Comparison of ENCODE assay signal across 20 cellular contexts in the genomic region with DNA sequence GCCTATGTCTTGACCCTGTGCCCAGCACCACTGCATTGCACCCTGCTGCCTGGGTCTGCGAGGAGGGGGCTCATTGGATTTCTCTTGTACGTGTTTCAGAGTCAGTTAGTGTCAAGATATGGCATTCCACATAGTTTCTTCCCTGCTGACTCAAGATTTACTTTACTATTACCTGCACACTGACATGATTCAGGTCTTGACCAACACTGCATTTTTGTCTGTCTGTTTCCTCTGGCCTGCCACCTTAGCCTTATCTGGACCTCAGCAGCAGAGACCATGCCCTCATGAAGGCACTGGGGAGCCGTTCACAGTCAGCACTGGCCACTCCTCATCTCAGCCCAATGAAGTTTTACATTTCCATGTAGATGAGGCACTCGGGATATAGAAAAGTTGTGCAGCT.
DNase-seq lines count a peak whose midpoint lies in the region; ATAC-seq and TF ChIP-seq lines count a peak whose summit lies in the region.
"Had no signal": no experiment of that assay in that cellular context is flagged by ENCODE, and none has a peak within 500 bp of the region (broad histone marks: within the 10 kb centered on the region; RNA-seq: fewer than 3 reads in every experiment).

No MANE protein-coding gene starts in this region.

- no peak for TF ChIP-seq EP300 in tibial nerve (IDR thresholded peaks at IDR 0.05)

- CTCF ChIA-PET in PC-9 (lab: Charles Lee), result no interaction called here

- no TSS peak for BruUV-seq in PC-9 (replicated peaks; lab: Mats Ljungman, UMichigan)

- no peak overlapping the region for H3K4ac ChIP-seq in neuronal stem cell (ENCODE audit: low read length)

- POLR2A ChIA-PET in PC-9 (lab: Charles Lee; ENCODE audit: unreplicated experiment), result no interaction called here

- no peak overlapping the region for H2AK5ac ChIP-seq in neuronal stem cell (ENCODE audit: low read depth, low read length)

- no peak overlapping the region for H3K4me3 ChIP-seq in RWPE2 (ENCODE audit: severe bottlenecking)
- H3K4me3 ChIP-seq in neuronal stem cell (ENCODE audit: low read length in 2 of 2), result no peak overlapping the region
- no peak overlapping the region for H3K4me3 ChIP-seq in tibial nerve
- no peak overlapping the region for H3K4me3 ChIP-seq in PC-9
- H3K4me3 ChIP-seq in psoas muscle, result no peak overlapping the region
- H3K4me3 ChIP-seq: colonic mucosa, pancreas, testis had no signal

- H3K79me2 ChIP-seq in PC-9 (ENCODE audit: low read depth), result no peaks in the 10 kb centered on the region

- 0 out of 2 replicates have a peak, but pooled peaks cover 6% of the 10 kb centered on the region for H3K36me3 ChIP-seq in RWPE2 (ENCODE audit: low read depth)
- peaks cover 0 to 8% of the 10 kb centered on the region in 2 donors for H3K36me3 ChIP-seq in neuronal stem cell (replicated peaks in 1 of 2; ENCODE audit: control insufficient read depth in 2 of 2, insufficient read depth in 2 of 2, low read length in 2 of 2)
- peaks cover 0 to 3% (median 0%) of the 10 kb centered on the region in 3 donors for H3K36me3 ChIP-seq in tibial nerve
- H3K36me3 ChIP-seq in PC-9 (ENCODE audit: low read depth), result no peaks in the 10 kb centered on the region
- no peaks in the 10 kb centered on the region for H3K36me3 ChIP-seq in psoas muscle (ENCODE audit: insufficient read depth in 1 of 2, low read depth in 1 of 2)
- H3K36me3 ChIP-seq: colonic mucosa, pancreas had no signal

- no peaks in the 10 kb centered on the region for H3K27me3 ChIP-seq in RWPE2 (ENCODE audit: insufficient read depth, poor library complexity, severe bottlenecking)
- no peaks in the 10 kb centered on the region for H3K27me3 ChIP-seq in neuronal stem cell (ENCODE audit: control insufficient read depth in 3 of 3, insufficient read depth in 3 of 3, low read depth in 1 of 3, low read length in 3 of 3)
- no peaks in the 10 kb centered on the region for H3K27me3 ChIP-seq in tibial nerve
- H3K27me3 ChIP-seq in PC-9 (ENCODE audit: insufficient read depth, low read depth), result no peaks in the 10 kb centered on the region
- H3K27me3 ChIP-seq in psoas muscle (ENCODE audit: insufficient read depth in 3 of 3, low read length in 2 of 3), result no peaks in the 10 kb centered on the region
- H3K27me3 ChIP-seq: colonic mucosa, pancreas, testis had no signal

- no peaks in the 10 kb centered on the region for H3F3A ChIP-seq in PC-9 (ENCODE audit: insufficient read depth, low read depth)

- no peak overlapping the region for H2BK12ac ChIP-seq in neuronal stem cell (ENCODE audit: low read length)

- H3K4me2 ChIP-seq in neuronal stem cell (ENCODE audit: insufficient read depth, low read length, poor library complexity, severe bottlenecking) (no peak overlapping the region), PC-9 (no peak overlapping the region)
- H3K4me2 ChIP-seq: SK-N-SH had no signal

- no peak overlapping the region for H2BK5ac ChIP-seq in neuronal stem cell (ENCODE audit: low read length)

- no peak overlapping the region for H4K8ac ChIP-seq in neuronal stem cell (ENCODE audit: low read depth, low read length)

- H3K14ac ChIP-seq in neuronal stem cell (ENCODE audit: low read length), result no peak overlapping the region

- H2AFZ ChIP-seq in neuronal stem cell (ENCODE audit: low read length) (no peak overlapping the region), PC-9 (no peak overlapping the region)

- H3K27ac ChIP-seq in RWPE2 (ENCODE audit: poor library complexity, severe bottlenecking) (no peak overlapping the region), neuronal stem cell (replicated peaks; ENCODE audit: low read length) (no peak overlapping the region), tibial nerve (peak overlapping the region in 3 of 4 donors; percentile 54 to 87 (median 82)), PC-9 (no peak overlapping the region), psoas muscle (no peak overlapping the region)
- H3K27ac ChIP-seq: testis had no signal

- no peak overlapping the region for H2BK15ac ChIP-seq in neuronal stem cell (ENCODE audit: low read length)

- no peak overlapping the region for H3K23ac ChIP-seq in neuronal stem cell (ENCODE audit: low read depth, low read length, poor library complexity)

- H3K79me1 ChIP-seq in neuronal stem cell (ENCODE audit: low read depth, low read length), result no peaks in the 10 kb centered on the region

- H3K9me3 ChIP-seq in RWPE2 (ENCODE audit: severe bottlenecking) (no peaks in the 10 kb centered on the region), neuronal stem cell (replicated peaks in 1 of 2; ENCODE audit: control insufficient read depth in 2 of 2, insufficient read depth in 1 of 2, low read depth in 1 of 2, low read length in 2 of 2) (no peaks in the 10 kb centered on the region), tibial nerve (no peaks in the 10 kb centered on the region), PC-9 (ENCODE audit: insufficient read depth, low read depth) (no peaks in the 10 kb centered on the region), psoas muscle (no peaks in the 10 kb centered on the region)
- H3K9me3 ChIP-seq: colonic mucosa, pancreas, SK-N-SH, testis had no signal

- H4K20me1 ChIP-seq in PC-9 (ENCODE audit: insufficient read depth), result no peaks in the 10 kb centered on the region

- peak; percentile 75 for ATAC-seq in RWPE2 (ENCODE audit: low read depth)
- no peak for ATAC-seq in psoas muscle

- peak overlapping the region; percentile 46 for H3K18ac ChIP-seq in neuronal stem cell (ENCODE audit: low read length)

- TF ChIP-seq CTCF in RWPE2 (IDR thresholded peaks at IDR 0.05; ENCODE audit: poor library complexity, severe bottlenecking), result no peak
- no peak for TF ChIP-seq CTCF in tibial nerve (IDR thresholded peaks at IDR 0.05)
- no peak for TF ChIP-seq CTCF in PC-9 (conservative IDR thresholded peaks at IDR 0.05)
- TF ChIP-seq CTCF in psoas muscle (IDR thresholded peaks at IDR 0.05), result no peak

- no peak overlapping the region for H3K9ac ChIP-seq in neuronal stem cell (ENCODE audit: low read depth, low read length, poor library complexity)
- H3K9ac ChIP-seq: SK-N-SH had no signal

- no peak for DNase-seq in RWPE2 (ENCODE audit: low spot score)
- DNase-seq in erythroblast (lab: John Stamatoyannopoulos, UW), result peak; percentile 10 to 41
- no peak for DNase-seq in neuronal stem cell (ENCODE audit: low spot score)
- no peak for DNase-seq in tibial nerve (ENCODE audit: low spot score in 2 of 2)
- DNase-seq in PC-9, result no peak
- no peak for DNase-seq in iPS-NIHi7 (ENCODE audit: extremely low spot score)
- no peak for DNase-seq in psoas muscle
- DNase-seq: activated gamma-delta T cell; anterior cingulate cortex; colonic mucosa; DND-41; foreskin melanocyte; NCI-H1436 treated with DMSO at 0.1 percent for 48 hours; NCI-H2171 treated with DMSO at 0.1 percent for 48 hours; pancreas; SK-N-SH; small intestine; stimulated activated CD4-positive, alpha-beta T cell treated with anti-CD3 and anti-CD28 coated beads, Interleukin-4, amount 100 ng/mL, for 24 hours; T-helper 9 cell; testis had no signal

- peaks cover 12% of the 10 kb centered on the region for H3K4me1 ChIP-seq in RWPE2 (ENCODE audit: insufficient read depth, poor library complexity, severe bottlenecking)
- peaks cover 13 to 16% of the 10 kb centered on the region in 2 donors for H3K4me1 ChIP-seq in neuronal stem cell (ENCODE audit: control insufficient read depth in 2 of 2, insufficient read depth in 1 of 2, low read depth in 1 of 2, low read length in 2 of 2)
- H3K4me1 ChIP-seq in tibial nerve, result peaks cover 0 to 97% (median 50%) of the 10 kb centered on the region in 4 donors
- peaks cover 25% of the 10 kb centered on the region for H3K4me1 ChIP-seq in PC-9 (replicated peaks; ENCODE audit: insufficient read depth)
- H3K4me1 ChIP-seq in psoas muscle, result peaks cover 58% of the 10 kb centered on the region
- H3K4me1 ChIP-seq: colonic mucosa had no signal

- intact Hi-C loops in PC-9 (cut with micrococcal nuclease; ENCODE audit: unreplicated experiment) (no loop called here), psoas muscle (cut with DNase I) (loop anchor here in 1 of 2 donors (5.0 kb wide), 1 partner anchor 35 kb away; no protein-coding TSS in a partner anchor)

- no CpG with 5 or more reads among the region's 4 CpGs for WGBS in neuronal stem cell (ENCODE audit: extremely low coverage in 2 of 2, insufficient read length in 2 of 2, insufficient replicate concordance in 1 of 2), 2 donors
- WGBS in tibial nerve, 2 donors, result 51% methylated on average over 4 of the region's 4 CpGs
- WGBS in psoas muscle, 3 donors, result 85 to 89% (median 88%) methylated on average over 4 of the region's 4 CpGs

- no peak overlapping the region for H2BK120ac ChIP-seq in neuronal stem cell (ENCODE audit: low read depth, low read length)

- no peak overlapping the region for H4K91ac ChIP-seq in neuronal stem cell (ENCODE audit: low read depth, low read length, poor library complexity)

- TF ChIP-seq POLR2A in erythroblast (IDR thresholded peaks at IDR 0.05; ENCODE audit: low read length) (no peak), tibial nerve (IDR thresholded peaks at IDR 0.05) (no peak)

- no peaks in the 10 kb centered on the region for H3K9me2 ChIP-seq in PC-9 (ENCODE audit: insufficient read depth)
- H3K9me2 ChIP-seq: SK-N-SH had no signal

Comparison
In these comparisons a context has a peak if more than half of its experiments do, and no peak if none do; other contexts are left out.
1. DNase-seq: peak in erythroblast (2 of 2); none in RWPE2 (single experiment), neuronal stem cell (single experiment), tibial nerve (0 of 2), PC-9 (0 of 2), iPS-NIHi7 (single experiment) and psoas muscle (0 of 2).
2. H3K27ac ChIP-seq: peak in tibial nerve (3 of 4); none in RWPE2 (single experiment), neuronal stem cell (single experiment), PC-9 (single experiment) and psoas muscle (single experiment).